Comparison of ENCODE assay signal across 16 cellular contexts in the genomic region with DNA sequence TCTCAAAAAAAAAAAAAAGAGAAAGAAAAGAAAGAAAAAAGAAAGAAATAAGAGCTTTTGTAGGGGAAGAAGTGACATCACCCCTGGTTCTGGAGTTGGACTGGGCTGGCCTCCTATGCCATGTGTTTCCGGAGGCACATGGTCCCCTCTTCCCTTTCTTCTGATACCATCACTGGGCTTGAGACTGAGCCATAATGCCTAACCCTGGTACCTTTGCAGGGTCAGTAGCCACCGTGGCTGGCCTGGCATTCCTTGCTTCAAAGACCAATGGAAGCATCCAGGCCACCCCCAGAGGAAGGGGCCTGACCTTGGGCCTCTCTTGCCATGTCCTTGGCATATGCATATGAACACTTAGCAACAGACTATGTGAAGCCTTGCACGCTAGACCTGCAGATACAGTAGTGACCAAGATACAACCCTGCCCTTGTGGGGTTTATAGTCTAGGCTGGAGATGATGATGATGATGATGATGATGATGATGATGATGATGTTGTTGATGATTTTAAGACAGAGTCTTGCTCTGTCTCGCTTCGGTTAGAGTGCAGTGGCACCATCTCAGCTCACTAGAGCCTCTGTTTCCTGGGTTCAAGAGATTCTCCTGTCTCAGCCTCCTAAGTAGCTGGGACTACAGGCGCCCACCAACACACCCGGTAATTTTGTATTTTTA. TPM values are rescaled to one million over a fixed set of nuclear protein-coding genes. Genes with fewer than 3 reads are reported as not detected.
DNase-seq lines count a peak whose midpoint lies in the region; TF ChIP-seq lines count a peak whose summit lies in the region.
"Had no signal": no experiment of that assay in that cellular context is flagged by ENCODE, and none has a peak within 500 bp of the region (broad histone marks: within the 10 kb centered on the region; RNA-seq: fewer than 3 reads in every experiment).

No MANE protein-coding gene starts in this region.

- H3K9me3 Mint-ChIP-seq in CD14-positive monocyte (no peaks in the 10 kb centered on the region), chondrocyte (ENCODE audit: low read depth) (no peaks in the 10 kb centered on the region)
- H3K9me3 Mint-ChIP-seq: CD4-positive, alpha-beta T cell; CD8-positive, alpha-beta memory T cell had no signal

- H3K27ac Mint-ChIP-seq in CD14-positive monocyte, result peak overlapping the region in 6 of 7 donors; percentile 57 to 95 (median 74)
- no peak overlapping the region for H3K27ac Mint-ChIP-seq in chondrocyte (ENCODE audit: unreplicated experiment)
- H3K27ac Mint-ChIP-seq: B cell; CD4-positive, alpha-beta T cell had no signal

- H3K27me3 Mint-ChIP-seq in CD14-positive monocyte (ENCODE audit: low read depth in 3 of 3) (peaks cover 0 to 5% (median 0%) of the 10 kb centered on the region in 3 donors), chondrocyte (ENCODE audit: low read depth) (no peaks in the 10 kb centered on the region)
- H3K27me3 Mint-ChIP-seq: B cell; CD4-positive, alpha-beta T cell; CD8-positive, alpha-beta memory T cell had no signal

- intact Hi-C loops in CD14-positive monocyte (cut with micrococcal nuclease) (no loop called here), posterior vena cava (cut with DNase I) (no loop called here)

- H3K36me3 Mint-ChIP-seq in CD14-positive monocyte (peaks cover 23 to 36% of the 10 kb centered on the region in 2 donors), chondrocyte (ENCODE audit: low read depth) (peaks cover 1% of the 10 kb centered on the region)

- H3K4me1 Mint-ChIP-seq in CD14-positive monocyte, result peaks cover 25% of the 10 kb centered on the region
- H3K4me1 Mint-ChIP-seq in chondrocyte (ENCODE audit: low read depth), result peaks cover 6% of the 10 kb centered on the region

- TF ChIP-seq CTCF in CD14-positive monocyte (IDR thresholded peaks at IDR 0.05) (no peak), chondrocyte (IDR thresholded peaks at IDR 0.05) (no peak)

- H3K4me3 Mint-ChIP-seq in CD14-positive monocyte (no peak overlapping the region), chondrocyte (ENCODE audit: unreplicated experiment) (no peak overlapping the region)
- H3K4me3 Mint-ChIP-seq: B cell; CD4-positive, alpha-beta T cell; CD8-positive, alpha-beta memory T cell had no signal

- DNase-seq in activated effector memory CD4-positive, alpha-beta T cell treated with anti-CD3 and anti-CD28 coated beads, Interleukin-2, amount 50 U/mL, for 16 hours, result peak; percentile 55
- DNase-seq in activated effector memory CD4-positive, alpha-beta T cell treated with Interleukin-2 at 50 U/mL for 16 hours, result no peak
- DNase-seq in CD14-positive monocyte (ENCODE audit: low spot score) (no peak), chondrocyte (ENCODE audit: low spot score) (peak; percentile 35), posterior vena cava (ENCODE audit: low spot score) (peak; percentile 61), NCI-H526 (lab: John Stamatoyannopoulos, UW) (no peak), HT-29 (ENCODE audit: low spot score) (no peak), germinal center (ENCODE audit: low spot score) (no peak)
- DNase-seq: CD4-positive, alpha-beta T cell; CD8-positive, alpha-beta memory T cell; DMS 273 treated with DMSO at 0.1 percent for 48 hours; DMS79; EL; GDM1; GOT3 had no signal

RNA-seq across cellular contexts. Expression of gene SUFU, which starts 31.8 kb away (rescaled TPM):
- polyA plus RNA-seq in CD14-positive monocyte, result 1 to 10 TPM; 3.2 to 5.7 TPM
- total RNA-seq in chondrocyte (14.5 to 15.5 TPM (median 15.5 TPM) in 3 replicates), posterior vena cava (10 to 100 TPM; 10.4 to 11.3 TPM)
- total RNA-seq in HT-29 (2014; rRNA removed; shearing (Covaris generic)), result 1.8 and 2.0 TPM in 2 replicates

RNA-seq across cellular contexts. Expression of gene ACTR1A, which starts 33.1 kb away (rescaled TPM):
- 10 to 100 TPM; 79.0 to 79.4 TPM for polyA plus RNA-seq in CD14-positive monocyte
- total RNA-seq in chondrocyte (128 to 137 TPM (median 128 TPM) in 3 replicates), posterior vena cava (100 to 1,000 TPM; 102 to 107 TPM)
- 65.8 and 66.2 TPM in 2 replicates for total RNA-seq in HT-29 (2014; rRNA removed; shearing (Covaris generic))

Comparison
In these comparisons a context has a peak if more than half of its experiments do, and no peak if none do; other contexts are left out.
1. DNase-seq: peak in activated effector memory CD4-positive, alpha-beta T cell treated with anti-CD3 and anti-CD28 coated beads, Interleukin-2, amount 50 U/mL, for 16 hours (single experiment), chondrocyte (single experiment) and posterior vena cava (single experiment); none in activated effector memory CD4-positive, alpha-beta T cell treated with Interleukin-2 at 50 U/mL for 16 hours (single experiment), CD14-positive monocyte (single experiment), NCI-H526 (0 of 2), HT-29 (single experiment) and germinal center (single experiment).